ENCODE assay signal across 19 cellular contexts in the genomic region with DNA sequence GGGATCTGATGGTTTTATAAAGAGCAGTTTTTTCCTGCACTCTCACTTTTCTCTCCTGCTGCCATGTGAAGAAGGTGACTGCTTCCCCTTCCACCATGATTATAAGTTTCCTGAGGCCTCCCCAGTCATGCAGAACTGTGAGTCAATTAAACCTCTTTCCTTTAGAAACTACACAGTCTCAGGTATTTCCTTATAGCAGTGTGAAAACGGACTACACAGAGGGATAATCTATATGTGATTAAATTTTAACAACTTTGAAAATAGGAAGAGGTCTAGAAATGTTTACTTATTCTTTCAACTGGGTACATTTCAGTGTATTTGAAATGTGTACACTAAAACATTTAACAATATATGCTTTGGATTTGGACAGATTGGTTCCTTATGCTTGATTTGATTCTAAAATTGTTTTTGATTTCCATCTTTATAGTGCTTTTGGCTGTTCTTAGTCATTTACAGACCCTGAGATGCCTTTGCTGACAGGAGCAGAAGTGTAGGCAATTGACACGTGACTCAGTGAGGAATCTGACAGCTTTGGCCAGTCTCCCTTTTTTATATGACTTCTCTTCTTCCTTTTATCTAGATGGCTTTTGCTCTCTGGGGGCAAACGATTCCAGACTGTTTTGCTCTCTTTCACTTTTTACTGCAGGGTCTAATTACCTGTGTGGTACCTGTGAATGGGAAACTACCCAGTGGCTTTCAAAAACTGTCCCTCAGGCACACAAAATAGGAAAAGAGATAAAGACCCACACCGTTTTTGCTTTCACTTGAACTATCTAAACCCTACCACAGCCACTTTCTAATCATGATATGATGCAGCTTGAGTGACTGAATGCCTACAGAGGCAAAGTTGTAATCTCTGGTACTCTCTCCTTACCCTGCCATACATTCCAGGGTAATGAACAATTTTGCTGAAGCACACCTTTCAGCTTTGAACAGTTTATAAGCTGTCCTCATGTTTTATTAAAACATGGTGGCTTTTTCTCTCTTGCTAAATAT.
A peak's percentile ranks its signal among the peaks of the same experiment; 100 is the strongest.
DNase-seq lines count a peak whose midpoint lies in the region; ATAC-seq and TF ChIP-seq lines count a peak whose summit lies in the region.
"Had no signal": no experiment of that assay in that cellular context is flagged by ENCODE, and none has a peak within 500 bp of the region (broad histone marks: within the 10 kb centered on the region; RNA-seq: fewer than 3 reads in every experiment).

No MANE protein-coding gene starts in this region.

- no peaks in the 10 kb centered on the region for H3K79me2 ChIP-seq in ACC112 (ENCODE audit: control insufficient read depth, insufficient read depth, low read length, unreplicated experiment)

- H3K4me1 ChIP-seq in ACC112 (ENCODE audit: control insufficient read depth, insufficient read depth, low read length, unreplicated experiment) (no peaks in the 10 kb centered on the region), transverse colon (peaks cover 0 to 15% (median 8%) of the 10 kb centered on the region in 4 donors)
- H3K4me1 ChIP-seq: SJCRH30 had no signal

- no peak for TF ChIP-seq POLR2A in transverse colon (IDR thresholded peaks at IDR 0.05)
- no peak for TF ChIP-seq POLR2A in GM18505 (IDR thresholded peaks at IDR 0.05; ENCODE audit: borderline replicate concordance, extremely low read depth, insufficient read depth, insufficient read length)

- in situ Hi-C loops in transverse colon (cut with MboI; ENCODE audit: low pct_ligation_motif_present in 1 of 4, low pct_unique_long_range_greater_than_20kb in 1 of 4, low sequenced_read_pairs in 3 of 4) = no loop called here

- H3K9me3 ChIP-seq in transverse colon = no peaks in the 10 kb centered on the region
- H3K9me3 ChIP-seq: SJCRH30 had no signal

- H3K27ac Mint-ChIP-seq in HFFc6 = no peak overlapping the region
- H3K27ac Mint-ChIP-seq in CD14-positive monocyte = no peak overlapping the region
- H3K27ac Mint-ChIP-seq: IgD-negative memory B cell had no signal

- 33 to 35% methylated on average over 3 to 4 of the region's 4 CpGs for WGBS in transverse colon (ENCODE audit: low coverage in 1 of 2), 2 donors

- no peaks in the 10 kb centered on the region for H3K9me3 Mint-ChIP-seq in HFFc6
- H3K9me3 Mint-ChIP-seq in CD14-positive monocyte = no peaks in the 10 kb centered on the region

- H3K4me3 ChIP-seq in ACC112 (ENCODE audit: low read depth, low read length) = no peak overlapping the region
- no peak overlapping the region for H3K4me3 ChIP-seq in transverse colon
- H3K4me3 ChIP-seq: GM23248, SJCRH30 had no signal

- H3K27ac ChIP-seq in ACC112 (ENCODE audit: low read depth, low read length) (no peak overlapping the region), VCaP (peak overlapping the region; percentile 4; the same call in 1 of the 2 replicates), transverse colon (peak overlapping the region in 1 of 4 donors; percentile 1)
- H3K27ac ChIP-seq: C4-2B, GM23248, SJCRH30 had no signal

- peak overlapping the region; percentile 31; the same call in 1 of the 2 replicates for H3K4me3 Mint-ChIP-seq in HFFc6
- H3K4me3 Mint-ChIP-seq in CD14-positive monocyte = no peak overlapping the region
- H3K4me3 Mint-ChIP-seq: IgD-negative memory B cell had no signal

- H3K27me3 ChIP-seq in ACC112 (ENCODE audit: insufficient read depth, low read length) = no peaks in the 10 kb centered on the region
- no peaks in the 10 kb centered on the region for H3K27me3 ChIP-seq in transverse colon
- H3K27me3 ChIP-seq: SJCRH30 had no signal

- H3K4me1 Mint-ChIP-seq in HFFc6 (ENCODE audit: low read depth) (peaks cover 7% of the 10 kb centered on the region; the same call in 1 of the 2 replicates), CD14-positive monocyte (no peaks in the 10 kb centered on the region)
- H3K4me1 Mint-ChIP-seq: IgD-negative memory B cell had no signal

- DNase-seq in HFFc6 (peak; percentile 5), islet precursor cell (peak; percentile 54), transverse colon (no peak), CD14-positive monocyte (ENCODE audit: low spot score) (no peak), SHP77 treated with DMSO at 0.1 percent for 48 hours (lab: John Stamatoyannopoulos, UW) (no peak)
- DNase-seq: EL, GM23248, NCI-H1048, NCI-H1417 treated with DMSO at 0.1 percent for 48 hours, NCI-H187, NCI-H510A treated with DMSO at 0.1 percent for 48 hours, NCI-H748 treated with DMSO at 0.1 percent for 48 hours, SJCRH30 had no signal

- H3K27me3 Mint-ChIP-seq in HFFc6 (ENCODE audit: insufficient read depth) (no peaks in the 10 kb centered on the region), CD14-positive monocyte (ENCODE audit: low read depth in 3 of 3) (peaks cover 0 to 3% (median 0%) of the 10 kb centered on the region in 3 donors)
- H3K27me3 Mint-ChIP-seq: IgD-negative memory B cell had no signal

- TF ChIP-seq CTCF in HFFc6 (IDR thresholded peaks at IDR 0.05) (no peak), VCaP (conservative IDR thresholded peaks at IDR 0.05) (no peak), transverse colon (IDR thresholded peaks at IDR 0.05) (no peak), CD14-positive monocyte (IDR thresholded peaks at IDR 0.05) (no peak)

- no peak for ATAC-seq in GM18505 (IDR thresholded peaks at IDR 0.05; ENCODE audit: unreplicated experiment)
- ATAC-seq: Panc1 had no signal

- peak overlapping the region; percentile 32 for H2AFZ ChIP-seq in ACC112 (ENCODE audit: low read length, unreplicated experiment)
- H2AFZ ChIP-seq: GM23248 had no signal

- H3K36me3 Mint-ChIP-seq in HFFc6 (ENCODE audit: low read depth) (no peaks in the 10 kb centered on the region), CD14-positive monocyte (no peaks in the 10 kb centered on the region)
- H3K36me3 Mint-ChIP-seq: IgD-negative memory B cell had no signal

- TF ChIP-seq EP300 in transverse colon (IDR thresholded peaks at IDR 0.05; ENCODE audit: low read depth) = no peak

- no peaks in the 10 kb centered on the region for H3K36me3 ChIP-seq in ACC112 (ENCODE audit: insufficient read depth, low read length)
- no peaks in the 10 kb centered on the region for H3K36me3 ChIP-seq in transverse colon
- H3K36me3 ChIP-seq: SJCRH30 had no signal

- intact Hi-C loops in transverse colon (cut with DNase I; ENCODE audit: low total_unique reads) (no loop called here), CD14-positive monocyte (cut with micrococcal nuclease) (no loop called here)

Comparison
In these comparisons a context has a peak if more than half of its experiments do, and no peak if none do; other contexts are left out.
1. DNase-seq: peak in HFFc6 (single experiment) and islet precursor cell (single experiment); none in transverse colon (single experiment), CD14-positive monocyte (single experiment) and SHP77 treated with DMSO at 0.1 percent for 48 hours (single experiment).